Comparison of ENCODE assay signal across 31 cellular contexts in genomic region chr4:13260513-13260912, GRCh38.
DNase-seq lines count a peak whose midpoint lies in the region; ATAC-seq and TF ChIP-seq lines count a peak whose summit lies in the region.
"Had no signal": no experiment of that assay in that cellular context is flagged by ENCODE, and none has a peak within 500 bp of the region (broad histone marks: within the 10 kb centered on the region; RNA-seq: fewer than 3 reads in every experiment).

No MANE protein-coding gene starts in this region.

- no peak for DNase-seq in WTC11 (ENCODE audit: low spot score)
- no peak for DNase-seq in smooth muscle cell (lab: John Stamatoyannopoulos, UW; ENCODE audit: unreplicated experiment)
- no peak for DNase-seq in endothelial cell (ENCODE audit: low spot score)
- DNase-seq: 8988T; ACHN; AML-193; BE2C; C1 segment of cervical spinal cord; Caco-2; Calu3; CD4-positive, alpha-beta memory T cell; CD4-positive, alpha-beta T cell; CD4-positive, CD25-positive, alpha-beta regulatory T cell; CD8-positive, alpha-beta memory T cell; CD8-positive, alpha-beta T cell; COR-L47; DMS 273 treated with DMSO at 0.1 percent for 48 hours; DMS153; DMS53; DMS79; DMS79 treated with DMSO at 0.1 percent for 48 hours; DND-41; EL had no signal

- H3K79me2 ChIP-seq in smooth muscle cell (ENCODE audit: low read depth): no peaks in the 10 kb centered on the region

- H3K4me2 ChIP-seq in smooth muscle cell: peak overlapping the region; percentile 10
- H3K4me2 ChIP-seq: A549; BLaER1; BLaER1 treated with 17β-estradiol and CSF1 and Interleukin-3, amounts not matched to agents 10 nM and 100 nM had no signal

- ATAC-seq in WTC11 (no peak), GM19455 (IDR thresholded peaks at IDR 0.05; ENCODE audit: unreplicated experiment) (no peak)
- ATAC-seq: A549; CD8-positive, alpha-beta T cell had no signal

- H3K9me3 Mint-ChIP-seq in WTC11: no peaks in the 10 kb centered on the region
- no peaks in the 10 kb centered on the region for H3K9me3 Mint-ChIP-seq in endothelial cell (ENCODE audit: unreplicated experiment)
- H3K9me3 Mint-ChIP-seq: CD8-positive, alpha-beta T cell had no signal

- TF ChIP-seq CTCF in WTC11 (IDR thresholded peaks at IDR 0.05) (no peak), smooth muscle cell (IDR thresholded peaks at IDR 0.05; ENCODE audit: borderline replicate concordance, insufficient read depth, poor library complexity, severe bottlenecking) (no peak), endothelial cell (IDR thresholded peaks at IDR 0.05; ENCODE audit: unreplicated experiment) (no peak)

- no peak overlapping the region for H3K9ac ChIP-seq in smooth muscle cell (ENCODE audit: low read depth)
- H3K9ac ChIP-seq: BLaER1; BLaER1 treated with 17β-estradiol and CSF1 and Interleukin-3, amounts not matched to agents 10 nM and 100 nM had no signal

- peaks cover 10% of the 10 kb centered on the region for H3K4me1 ChIP-seq in smooth muscle cell (ENCODE audit: low read depth)
- H3K4me1 ChIP-seq: A549; BE2C; BLaER1; BLaER1 treated with 17β-estradiol and CSF1 and Interleukin-3, amounts not matched to agents 10 nM and 100 nM; Caco-2 had no signal

- H3K27ac ChIP-seq in smooth muscle cell (ENCODE audit: low read depth): peak overlapping the region; percentile 51
- H3K27ac ChIP-seq: 22Rv1; A549; BLaER1; BLaER1 treated with 17β-estradiol and CSF1 and Interleukin-3, amounts not matched to agents 10 nM and 100 nM; C4-2B had no signal

- H3K4me1 Mint-ChIP-seq in WTC11 (peaks cover 12% of the 10 kb centered on the region), endothelial cell (ENCODE audit: unreplicated experiment) (peaks cover 4% of the 10 kb centered on the region)
- H3K4me1 Mint-ChIP-seq: B cell; CD14-positive monocyte; CD4-positive, alpha-beta memory T cell; CD4-positive, CD25-positive, alpha-beta regulatory T cell; CD8-positive, alpha-beta memory T cell had no signal

- POLR2A ChIA-PET in WTC11 (lab: Charles Lee): no interaction called here

- H3K4me3 Mint-ChIP-seq in WTC11 (no peak overlapping the region), endothelial cell (ENCODE audit: unreplicated experiment) (no peak overlapping the region)
- H3K4me3 Mint-ChIP-seq: B cell; CD14-positive monocyte; CD4-positive, alpha-beta memory T cell; CD4-positive, alpha-beta T cell; CD4-positive, CD25-positive, alpha-beta regulatory T cell; CD8-positive, alpha-beta memory T cell; CD8-positive, alpha-beta T cell had no signal

- no peak overlapping the region for H2AFZ ChIP-seq in smooth muscle cell (ENCODE audit: low read depth)

- no peaks in the 10 kb centered on the region for H3K36me3 ChIP-seq in smooth muscle cell (ENCODE audit: low read depth)
- H3K36me3 ChIP-seq: BE2C; BLaER1; BLaER1 treated with 17β-estradiol and CSF1 and Interleukin-3, amounts not matched to agents 10 nM and 100 nM had no signal

- H3K36me3 Mint-ChIP-seq in WTC11 (no peaks in the 10 kb centered on the region), endothelial cell (ENCODE audit: low read depth, unreplicated experiment) (no peaks in the 10 kb centered on the region)
- H3K36me3 Mint-ChIP-seq: CD14-positive monocyte; CD4-positive, CD25-positive, alpha-beta regulatory T cell had no signal

- WGBS in smooth muscle cell (ENCODE audit: low lambda C conversion rate): 100% methylated on average over 1 of the region's 1 CpG

- no peak overlapping the region for H3K27ac Mint-ChIP-seq in WTC11
- H3K27ac Mint-ChIP-seq in endothelial cell (ENCODE audit: unreplicated experiment): no peak overlapping the region
- H3K27ac Mint-ChIP-seq: B cell; CD14-positive monocyte; CD4-positive, alpha-beta memory T cell; CD4-positive, alpha-beta T cell; CD4-positive, CD25-positive, alpha-beta regulatory T cell; CD8-positive, alpha-beta memory T cell; CD8-positive, alpha-beta T cell had no signal

- peaks cover 11% of the 10 kb centered on the region for H3F3A ChIP-seq in smooth muscle cell (ENCODE audit: low read depth)

- H4K20me1 ChIP-seq in smooth muscle cell (ENCODE audit: low read depth): no peaks in the 10 kb centered on the region
- H4K20me1 ChIP-seq: BLaER1; BLaER1 treated with 17β-estradiol and CSF1 and Interleukin-3, amounts not matched to agents 10 nM and 100 nM had no signal

- H3K9me3 ChIP-seq in smooth muscle cell (replicated peaks; ENCODE audit: low read depth): no peaks in the 10 kb centered on the region
- H3K9me3 ChIP-seq: A549; BE2C; BLaER1; BLaER1 treated with 17β-estradiol and CSF1 and Interleukin-3, amounts not matched to agents 10 nM and 100 nM; Caco-2 had no signal

- H3K27me3 Mint-ChIP-seq in WTC11 (ENCODE audit: low read depth) (no peaks in the 10 kb centered on the region), endothelial cell (ENCODE audit: unreplicated experiment) (no peaks in the 10 kb centered on the region)
- H3K27me3 Mint-ChIP-seq: B cell; CD4-positive, alpha-beta memory T cell; CD4-positive, alpha-beta T cell; CD4-positive, CD25-positive, alpha-beta regulatory T cell; CD8-positive, alpha-beta memory T cell had no signal

- H3K4me3 ChIP-seq in smooth muscle cell: no peak overlapping the region
- H3K4me3 ChIP-seq: A549; BLaER1; BLaER1 treated with 17β-estradiol and CSF1 and Interleukin-3, amounts not matched to agents 10 nM and 100 nM had no signal

- H3K27me3 ChIP-seq in smooth muscle cell (ENCODE audit: low read depth): no peaks in the 10 kb centered on the region
- H3K27me3 ChIP-seq: BE2C; BLaER1; BLaER1 treated with 17β-estradiol and CSF1 and Interleukin-3, amounts not matched to agents 10 nM and 100 nM had no signal

- CTCF ChIA-PET in WTC11 (lab: Charles Lee): interaction anchor here (2.7 kb wide), 1 partner anchor 12 kb away, joined by 7 read pairs; no protein-coding TSS in a partner anchor

TF ChIP-seq in WTC11, 78 proteins besides CTCF, POLR2A, EP300 and RAD21:
- no peak for TF ChIP-seq GTF2I (CRISPR knock-in tag; conservative IDR thresholded peaks at IDR 0.05)
- no peak for TF ChIP-seq ZSCAN18 (CRISPR knock-in tag; IDR thresholded peaks at IDR 0.05)
- peak; percentile 94 for TF ChIP-seq HMGA2 (CRISPR knock-in tag; IDR thresholded peaks at IDR 0.05)
